ENCODE assay signal across 8 cellular contexts in the genomic region with DNA sequence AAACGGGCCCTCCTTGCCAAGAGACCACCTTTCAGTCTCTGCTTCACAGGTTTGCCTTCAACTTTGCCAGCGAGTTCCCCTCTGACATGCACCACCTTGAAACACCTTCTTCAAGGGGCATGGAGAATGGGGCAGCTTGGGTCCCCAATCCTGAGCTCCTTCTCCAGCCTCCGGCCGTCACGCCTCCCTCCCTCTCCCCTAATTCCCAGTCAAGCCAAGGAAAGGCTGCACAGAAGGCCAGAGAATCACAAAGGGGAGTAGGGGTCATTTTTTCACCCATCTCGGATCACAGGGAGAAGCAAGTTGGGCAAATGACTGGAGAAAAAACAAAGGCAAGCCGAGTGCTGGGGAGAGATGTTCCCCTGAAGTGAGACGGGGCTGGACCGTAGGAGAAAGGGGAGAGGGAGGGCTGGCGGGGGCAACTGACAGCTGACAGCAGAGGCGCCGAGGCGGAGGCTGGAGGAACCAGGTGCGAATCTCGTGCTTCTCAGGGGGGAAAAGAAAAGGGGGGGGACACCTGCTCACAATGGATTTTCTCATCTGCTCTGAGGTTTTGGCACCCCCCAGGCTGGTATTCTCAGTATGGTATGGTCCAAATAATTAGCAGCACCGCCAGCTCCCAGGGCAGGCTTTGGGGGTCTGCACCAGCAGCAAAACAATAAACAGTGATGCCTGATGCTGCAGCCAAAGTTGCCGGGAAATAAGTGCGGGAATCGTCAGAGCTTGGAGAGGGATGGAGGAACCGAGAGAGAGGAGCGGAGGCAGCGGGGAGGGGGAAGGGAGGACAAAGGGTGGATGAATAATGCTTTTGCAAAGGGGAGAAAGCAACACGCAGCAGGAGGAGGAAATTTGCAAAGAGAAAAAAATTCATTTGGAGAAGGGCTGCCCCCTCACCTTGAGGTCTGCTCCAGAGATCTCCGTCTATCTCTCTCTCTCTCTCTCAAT. TPM values are rescaled to one million over a fixed set of nuclear protein-coding genes. Genes with fewer than 3 reads are reported as not detected.
A peak's percentile ranks its signal among the peaks of the same experiment; 100 is the strongest.
DNase-seq lines count a peak whose midpoint lies in the region; ATAC-seq and TF ChIP-seq lines count a peak whose summit lies in the region.

No MANE protein-coding gene starts in this region.

- TF ChIP-seq CTCF in left ventricle myocardium inferior (IDR thresholded peaks at IDR 0.05; ENCODE audit: borderline replicate concordance), result no peak
- no peak for TF ChIP-seq CTCF in testis (IDR thresholded peaks at IDR 0.05)

- H3K27me3 ChIP-seq in left ventricle myocardium inferior (ENCODE audit: low read depth) (peaks cover 72% of the 10 kb centered on the region), testis (no peaks in the 10 kb centered on the region)

- no peak for TF ChIP-seq POLR2A in testis (IDR thresholded peaks at IDR 0.05)

- H3K4me1 ChIP-seq in left ventricle myocardium inferior (peaks cover 57% of the 10 kb centered on the region), testis (peaks cover 43% of the 10 kb centered on the region)

- H3K36me3 ChIP-seq in left ventricle myocardium inferior (no peaks in the 10 kb centered on the region), testis (ENCODE audit: low read depth, missing control alignments) (no peaks in the 10 kb centered on the region)

- H3K9me3 ChIP-seq in left ventricle myocardium inferior (replicated peaks), result no peaks in the 10 kb centered on the region
- H3K9me3 ChIP-seq in testis, result no peaks in the 10 kb centered on the region

- intact Hi-C loops in left ventricle myocardium inferior (cut with micrococcal nuclease), result no loop called here
- intact Hi-C loops in Right ventricle myocardium superior (cut with DNase I), result no loop called here
- intact Hi-C loops in testis (cut with DNase I; ENCODE audit: low total_unique reads), result no loop called here

- 1 to 3% methylated on average over 19 to 24 of the region's 24 CpGs for WGBS in testis, 2 donors

- DNase-seq in left ventricle myocardium inferior, result no peak
- DNase-seq in Right ventricle myocardium superior, result no peak
- peak in 35 of 58 donors; percentile 12 to 72 (median 42) for DNase-seq in anterior cingulate cortex (lab: John Stamatoyannopoulos, UW)
- DNase-seq in left kidney (ENCODE audit: low read depth, low spot score), result peak; percentile 75
- DNase-seq in testis, result no peak

- H3K27ac ChIP-seq in left ventricle myocardium inferior (replicated peaks) (peak overlapping the region; percentile 48), testis (no peak overlapping the region)

- H3K4me3 ChIP-seq in left ventricle myocardium inferior, result peak overlapping the region; percentile 62
- peak overlapping the region; percentile 31 to 38 for H3K4me3 ChIP-seq in testis

- ATAC-seq in Right ventricle myocardium superior (ENCODE audit: poor library complexity), result no peak
- ATAC-seq in HG03196 (IDR thresholded peaks at IDR 0.05; ENCODE audit: unreplicated experiment), result no peak
- ATAC-seq in GM21423 (IDR thresholded peaks at IDR 0.05; ENCODE audit: unreplicated experiment), result no peak
- ATAC-seq in GM18498 (IDR thresholded peaks at IDR 0.05; ENCODE audit: unreplicated experiment), result no peak

RNA-seq across cellular contexts. Expression of a gene that starts 0.6 kb away (rescaled TPM):
- total RNA-seq in left ventricle myocardium inferior (0.55 TPM), Right ventricle myocardium superior (0.54 TPM), testis (1 to 10 TPM; 1.4 to 3.4 TPM)
- polyA plus RNA-seq in testis (ENCODE audit: insufficient read depth, low read depth, low replicate concordance), result 4.2 TPM

RNA-seq across cellular contexts. Expression of a gene that starts 8.5 kb away (rescaled TPM):
- total RNA-seq in left ventricle myocardium inferior, result 6.0 TPM
- total RNA-seq in Right ventricle myocardium superior, result 6.3 TPM
- 10 to 100 TPM; 15.5 to 19.8 TPM for total RNA-seq in testis
- 14.4 TPM for polyA plus RNA-seq in testis (ENCODE audit: insufficient read depth, low read depth, low replicate concordance)

RNA-seq across cellular contexts. Expression of a gene that starts 18.9 kb away (rescaled TPM):
- total RNA-seq in left ventricle myocardium inferior (45.8 TPM), Right ventricle myocardium superior (43.7 TPM), testis (10 to 100 TPM; 75.4 to 79.8 TPM)
- polyA plus RNA-seq in testis (ENCODE audit: insufficient read depth, low read depth, low replicate concordance), result 124 TPM

RNA-seq across cellular contexts. Expression of a gene that starts 51.6 kb away (rescaled TPM):
- total RNA-seq in left ventricle myocardium inferior, result 94.6 TPM
- 118 TPM for total RNA-seq in Right ventricle myocardium superior
- total RNA-seq in testis, result 100 to 1,000 TPM in 1 of 2 donors, 10 to 100 TPM in 1; 53.6 to 113 TPM
- 273 TPM for polyA plus RNA-seq in testis (ENCODE audit: insufficient read depth, low read depth, low replicate concordance)

Comparison
In these comparisons a context has a peak if more than half of its experiments do, and no peak if none do; other contexts are left out.
1. DNase-seq: peak in anterior cingulate cortex (35 of 58) and left kidney (single experiment); none in left ventricle myocardium inferior (single experiment), Right ventricle myocardium superior (single experiment) and testis (single experiment).